Comparison of ENCODE assay signal across 19 cellular contexts in genomic region chr4:170805352-170805751, GRCh38.
DNase-seq lines count a peak whose midpoint lies in the region; ATAC-seq and TF ChIP-seq lines count a peak whose summit lies in the region.
"Had no signal": no experiment of that assay in that cellular context is flagged by ENCODE, and none has a peak within 500 bp of the region (broad histone marks: within the 10 kb centered on the region; RNA-seq: fewer than 3 reads in every experiment).

No MANE protein-coding gene starts in this region.

- CTCF ChIA-PET in A673 (lab: Charles Lee), result no interaction called here

- H3K9ac ChIP-seq in OCI-LY1 (ENCODE audit: low read length), result no peak overlapping the region

- no peak overlapping the region for H3K4me3 Mint-ChIP-seq in GM23338
- H3K4me3 Mint-ChIP-seq: CD4-positive, CD25-positive, alpha-beta regulatory T cell; T-helper 17 cell had no signal

- peaks cover 2% of the 10 kb centered on the region for H3K27me3 Mint-ChIP-seq in GM23338 (ENCODE audit: insufficient read depth, low read depth, poor library complexity)
- H3K27me3 Mint-ChIP-seq: CD4-positive, CD25-positive, alpha-beta regulatory T cell; T-helper 17 cell had no signal

- no peak overlapping the region for H3K4me2 ChIP-seq in GM23338
- H3K4me2 ChIP-seq in OCI-LY1 (ENCODE audit: low read length), result no peak overlapping the region

- H3K4me1 ChIP-seq in GM23338 (ENCODE audit: insufficient read depth), result no peaks in the 10 kb centered on the region
- no peaks in the 10 kb centered on the region for H3K4me1 ChIP-seq in OCI-LY1 (ENCODE audit: insufficient read depth, low read length, severe bottlenecking)
- H3K4me1 ChIP-seq in A673 (ENCODE audit: insufficient read depth, low read length, poor library complexity, severe bottlenecking), result no peaks in the 10 kb centered on the region

- no peaks in the 10 kb centered on the region for H3K36me3 ChIP-seq in GM23338 (ENCODE audit: insufficient read depth)
- no peaks in the 10 kb centered on the region for H3K36me3 ChIP-seq in OCI-LY1 (ENCODE audit: insufficient read depth, low read length)
- no peaks in the 10 kb centered on the region for H3K36me3 ChIP-seq in A673 (ENCODE audit: insufficient read depth, low read length, poor library complexity, severe bottlenecking)

- H3K9me3 Mint-ChIP-seq in GM23338, result peaks cover 10% of the 10 kb centered on the region; the same call in 2 of the 3 replicates

- no TSS peak for BruUV-seq in A673 (replicated peaks; lab: Mats Ljungman, UMichigan)

- no peak overlapping the region for H3K4me3 ChIP-seq in GM23338
- H3K4me3 ChIP-seq in OCI-LY1 (ENCODE audit: low read depth, low read length, poor library complexity, severe bottlenecking), result no peak overlapping the region
- no peak overlapping the region for H3K4me3 ChIP-seq in A673 (ENCODE audit: low read depth, low read length, poor library complexity, severe bottlenecking)

- H3K9me3 ChIP-seq in OCI-LY1 (ENCODE audit: low read length) (no peaks in the 10 kb centered on the region), A673 (ENCODE audit: low read depth, low read length, poor library complexity, severe bottlenecking) (no peaks in the 10 kb centered on the region)

- H4K20me1 ChIP-seq in GM23338 (replicated peaks; ENCODE audit: insufficient read depth), result no peaks in the 10 kb centered on the region
- H4K20me1 ChIP-seq in OCI-LY1 (ENCODE audit: insufficient read depth, low read length), result no peaks in the 10 kb centered on the region

- H3K79me2 ChIP-seq in GM23338 (replicated peaks; ENCODE audit: insufficient read depth) (no peaks in the 10 kb centered on the region), OCI-LY1 (ENCODE audit: insufficient read depth, low read length) (no peaks in the 10 kb centered on the region)

- ATAC-seq in GM23338 (no peak; the same call in 2 of the 3 replicates), HG02588 (IDR thresholded peaks at IDR 0.05; ENCODE audit: unreplicated experiment) (no peak)
- ATAC-seq: T-helper 17 cell had no signal

- DNase-seq in D341Med (ENCODE audit: low spot score) (peak; percentile 29), GM23338 (ENCODE audit: low spot score) (peak; percentile 14), iPS-NIHi7 (ENCODE audit: extremely low spot score) (peak; percentile 9), inferior parietal cortex (ENCODE audit: extremely low spot score) (no peak), A673 (ENCODE audit: low spot score) (no peak)
- no peak for DNase-seq in stimulated activated CD8-positive, alpha-beta memory T cell treated with anti-CD3 and anti-CD28 coated beads, Interleukin-4, amount 100 ng/mL, for 48 hours
- DNase-seq: Calu3; CD4-positive, CD25-positive, alpha-beta regulatory T cell; DMS79 treated with DMSO at 0.1 percent for 48 hours; GDM1; Kasumi-1; MM.1S; NCI-H1092 treated with DMSO at 0.1 percent for 48 hours; NCI-H1694 treated with DMSO at 0.1 percent for 48 hours; NCI-H2171; NCI-H446; T-helper 17 cell had no signal

- H3K27me3 ChIP-seq in GM23338 (ENCODE audit: insufficient read depth), result no peaks in the 10 kb centered on the region
- H3K27me3 ChIP-seq in OCI-LY1 (ENCODE audit: insufficient read depth, low read length), result no peaks in the 10 kb centered on the region
- H3K27me3 ChIP-seq in A673 (replicated peaks; ENCODE audit: insufficient read depth, low read depth, low read length, poor library complexity), result no peaks in the 10 kb centered on the region

- H2AFZ ChIP-seq in GM23338 (no peak overlapping the region), OCI-LY1 (ENCODE audit: low read length) (no peak overlapping the region)

- H3K36me3 Mint-ChIP-seq in GM23338 (ENCODE audit: low read depth), result peaks cover 4% of the 10 kb centered on the region; the same call in 1 of the 3 replicates
- H3K36me3 Mint-ChIP-seq: CD4-positive, CD25-positive, alpha-beta regulatory T cell had no signal

- POLR2A ChIA-PET in A673 (lab: Charles Lee; ENCODE audit: low non-redundant PET), result no interaction called here

- H3F3A ChIP-seq in GM23338 (replicated peaks; ENCODE audit: low read depth) (no peaks in the 10 kb centered on the region), OCI-LY1 (ENCODE audit: insufficient read depth, low read length) (no peaks in the 10 kb centered on the region)

- intact Hi-C loops in A673 (cut with micrococcal nuclease; ENCODE audit: unreplicated experiment), result no loop called here

- no peak overlapping the region for H3K27ac Mint-ChIP-seq in GM23338
- H3K27ac Mint-ChIP-seq: T-helper 17 cell had no signal

- TF ChIP-seq CTCF in GM23338 (conservative IDR thresholded peaks at IDR 0.05; ENCODE audit: low read depth in 2 of 2), result peak in 1 of 2 experiments; percentile 13; a peak in 1 of 4 replicates
- peak; percentile 13; the same call in 1 of the 2 replicates for TF ChIP-seq CTCF in OCI-LY1 (IDR thresholded peaks at IDR 0.05; ENCODE audit: low read length)
- no peak for TF ChIP-seq CTCF in A673 (conservative IDR thresholded peaks at IDR 0.05; ENCODE audit: low read depth, low read length)

- H3K4me1 Mint-ChIP-seq in GM23338, result no peaks in the 10 kb centered on the region
- H3K4me1 Mint-ChIP-seq: CD4-positive, CD25-positive, alpha-beta regulatory T cell; T-helper 17 cell had no signal

- no peak overlapping the region for H3K27ac ChIP-seq in GM23338 (ENCODE audit: low read depth)
- H3K27ac ChIP-seq in OCI-LY1 (ENCODE audit: low read depth, low read length, poor library complexity, severe bottlenecking), result no peak overlapping the region
- no peak overlapping the region for H3K27ac ChIP-seq in A673 (ENCODE audit: low read depth, low read length, poor library complexity, severe bottlenecking)

- peaks cover 3% of the 10 kb centered on the region; the same call in 1 of the 2 replicates for H3K9me2 ChIP-seq in GM23338 (ENCODE audit: insufficient read depth)
- H3K9me2 ChIP-seq in OCI-LY1 (ENCODE audit: low read depth, low read length), result no peaks in the 10 kb centered on the region

TF ChIP-seq in GM23338, 12 proteins besides CTCF, POLR2A, EP300 and RAD21:
- TF ChIP-seq ZNF114 (CRISPR knock-in tag; IDR thresholded peaks at IDR 0.05), result no peak
- no peak for TF ChIP-seq EZH2phosphoT487 (IDR thresholded peaks at IDR 0.05; ENCODE audit: unreplicated experiment)

Comparison
In these comparisons a context has a peak if more than half of its experiments do, and no peak if none do; other contexts are left out.
1. DNase-seq: peak in D341Med (single experiment), GM23338 (single experiment) and iPS-NIHi7 (single experiment); none in stimulated activated CD8-positive, alpha-beta memory T cell treated with anti-CD3 and anti-CD28 coated beads, Interleukin-4, amount 100 ng/mL, for 48 hours (single experiment), inferior parietal cortex (single experiment) and A673 (single experiment).